9 cellular contexts compared by ENCODE assay signal in genomic region chr20:20547221-20547875, GRCh38.
A peak's percentile ranks its signal among the peaks of the same experiment; 100 is the strongest.
DNase-seq lines count a peak whose midpoint lies in the region; ATAC-seq and TF ChIP-seq lines count a peak whose summit lies in the region.
"Had no signal": no experiment of that assay in that cellular context is flagged by ENCODE, and none has a peak within 500 bp of the region (broad histone marks: within the 10 kb centered on the region; RNA-seq: fewer than 3 reads in every experiment).

No MANE protein-coding gene starts in this region.

- peak; percentile 68 for ATAC-seq in activated CD4-positive, alpha-beta T cell treated with anti-CD3 and anti-CD28 coated beads for 36 hours
- peak; percentile 79 for ATAC-seq in stimulated activated effector memory CD8-positive, alpha-beta T cell treated with anti-CD3 and anti-CD28 coated beads, Interleukin-12 subunit alpha, Interleukin-12 subunit beta, amount 100 ng/mL, for 72 hours
- no peak for ATAC-seq in GM21619 (IDR thresholded peaks at IDR 0.05; ENCODE audit: unreplicated experiment)
- no peak for ATAC-seq in GM18867 (IDR thresholded peaks at IDR 0.05; ENCODE audit: unreplicated experiment)

- no peak overlapping the region for H3K27ac Mint-ChIP-seq in activated CD4-positive, alpha-beta T cell treated with anti-CD3 and anti-CD28 coated beads for 36 hours
- H3K27ac Mint-ChIP-seq in stimulated activated effector memory CD8-positive, alpha-beta T cell treated with anti-CD3 and anti-CD28 coated beads, Interleukin-12 subunit alpha, Interleukin-12 subunit beta, amount 100 ng/mL, for 72 hours, result peak overlapping the region; percentile 27

- CTCF ChIA-PET in activated CD4-positive, alpha-beta T cell treated with anti-CD3 and anti-CD28 coated beads for 36 hours (lab: Charles Lee), result no interaction called here

- no peak overlapping the region for H3K4me3 Mint-ChIP-seq in activated CD4-positive, alpha-beta T cell treated with anti-CD3 and anti-CD28 coated beads for 36 hours
- H3K4me3 Mint-ChIP-seq in stimulated activated effector memory CD8-positive, alpha-beta T cell treated with anti-CD3 and anti-CD28 coated beads, Interleukin-12 subunit alpha, Interleukin-12 subunit beta, amount 100 ng/mL, for 72 hours, result no peak overlapping the region

- TF ChIP-seq CTCF in NB4 (IDR thresholded peaks at IDR 0.05; ENCODE audit: low read depth, low read length) (no peak), epithelial cell of esophagus (IDR thresholded peaks at IDR 0.05; ENCODE audit: insufficient read depth, low read depth, low read length, missing control alignments) (no peak)

- peaks cover 29% of the 10 kb centered on the region for H3K36me3 Mint-ChIP-seq in activated CD4-positive, alpha-beta T cell treated with anti-CD3 and anti-CD28 coated beads for 36 hours (ENCODE audit: low read depth)
- H3K36me3 Mint-ChIP-seq in stimulated activated effector memory CD8-positive, alpha-beta T cell treated with anti-CD3 and anti-CD28 coated beads, Interleukin-12 subunit alpha, Interleukin-12 subunit beta, amount 100 ng/mL, for 72 hours, result peaks cover 22% of the 10 kb centered on the region

- no peak overlapping the region for H3K4me3 ChIP-seq in NB4 (ENCODE audit: low read depth, low read length)
- no peak overlapping the region for H3K4me3 ChIP-seq in epithelial cell of esophagus (ENCODE audit: low read length)

- POLR2A ChIA-PET in activated CD4-positive, alpha-beta T cell treated with anti-CD3 and anti-CD28 coated beads for 36 hours (lab: Charles Lee), result interaction anchor here (1.5 kb wide), 1 partner anchor 50 kb away, joined by 3 read pairs; no protein-coding TSS in a partner anchor

- TF ChIP-seq POLR2A in NB4 (IDR thresholded peaks at IDR 0.05; ENCODE audit: extremely low read depth, insufficient read length), result no peak

- intact Hi-C loops in activated CD4-positive, alpha-beta T cell treated with anti-CD3 and anti-CD28 coated beads for 36 hours (cut with DNase I, micrococcal nuclease), result loop anchor here (2.0 kb wide), 2 partner anchors 19 to 51 kb away; no protein-coding TSS in a partner anchor

- DNase-seq in activated CD4-positive, alpha-beta T cell treated with anti-CD3 and anti-CD28 coated beads for 36 hours, result peak; percentile 14
- DNase-seq in activated CD4-positive, alpha-beta T cell treated with anti-CD3 and anti-CD28 coated beads for 1 hour, result no peak
- DNase-seq in NB4 (ENCODE audit: low read depth), result peak; percentile 32
- peak; percentile 51 for DNase-seq in epithelial cell of esophagus (ENCODE audit: low read depth)
- no peak for DNase-seq in stimulated activated effector memory CD8-positive, alpha-beta T cell treated with anti-CD3 and anti-CD28 coated beads, Interleukin-12 subunit alpha, Interleukin-12 subunit beta, amount 100 ng/mL, for 72 hours (ENCODE audit: low spot score in 2 of 2)
- no peak for DNase-seq in NCI-H446 treated with DMSO at 0.1 percent for 48 hours (lab: John Stamatoyannopoulos, UW)
- DNase-seq: ACHN had no signal

- H3K4me1 Mint-ChIP-seq in activated CD4-positive, alpha-beta T cell treated with anti-CD3 and anti-CD28 coated beads for 36 hours, result peaks cover 36% of the 10 kb centered on the region
- peaks cover 26% of the 10 kb centered on the region for H3K4me1 Mint-ChIP-seq in stimulated activated effector memory CD8-positive, alpha-beta T cell treated with anti-CD3 and anti-CD28 coated beads, Interleukin-12 subunit alpha, Interleukin-12 subunit beta, amount 100 ng/mL, for 72 hours

- H3K27me3 Mint-ChIP-seq in activated CD4-positive, alpha-beta T cell treated with anti-CD3 and anti-CD28 coated beads for 36 hours, result no peaks in the 10 kb centered on the region

- H3K9me3 Mint-ChIP-seq in activated CD4-positive, alpha-beta T cell treated with anti-CD3 and anti-CD28 coated beads for 36 hours (ENCODE audit: low read depth), result no peaks in the 10 kb centered on the region
- H3K9me3 Mint-ChIP-seq in stimulated activated effector memory CD8-positive, alpha-beta T cell treated with anti-CD3 and anti-CD28 coated beads, Interleukin-12 subunit alpha, Interleukin-12 subunit beta, amount 100 ng/mL, for 72 hours, result no peaks in the 10 kb centered on the region

Comparison
In these comparisons a context has a peak if more than half of its experiments do, and no peak if none do; other contexts are left out.
1. DNase-seq: peak in activated CD4-positive, alpha-beta T cell treated with anti-CD3 and anti-CD28 coated beads for 36 hours (single experiment), NB4 (single experiment) and epithelial cell of esophagus (single experiment); none in activated CD4-positive, alpha-beta T cell treated with anti-CD3 and anti-CD28 coated beads for 1 hour (single experiment), stimulated activated effector memory CD8-positive, alpha-beta T cell treated with anti-CD3 and anti-CD28 coated beads, Interleukin-12 subunit alpha, Interleukin-12 subunit beta, amount 100 ng/mL, for 72 hours (0 of 2) and NCI-H446 treated with DMSO at 0.1 percent for 48 hours (single experiment).
2. ATAC-seq: peak in activated CD4-positive, alpha-beta T cell treated with anti-CD3 and anti-CD28 coated beads for 36 hours (single experiment) and stimulated activated effector memory CD8-positive, alpha-beta T cell treated with anti-CD3 and anti-CD28 coated beads, Interleukin-12 subunit alpha, Interleukin-12 subunit beta, amount 100 ng/mL, for 72 hours (single experiment); none in GM21619 (single experiment) and GM18867 (single experiment).